11 cellular contexts compared by ENCODE assay signal in the genomic region with DNA sequence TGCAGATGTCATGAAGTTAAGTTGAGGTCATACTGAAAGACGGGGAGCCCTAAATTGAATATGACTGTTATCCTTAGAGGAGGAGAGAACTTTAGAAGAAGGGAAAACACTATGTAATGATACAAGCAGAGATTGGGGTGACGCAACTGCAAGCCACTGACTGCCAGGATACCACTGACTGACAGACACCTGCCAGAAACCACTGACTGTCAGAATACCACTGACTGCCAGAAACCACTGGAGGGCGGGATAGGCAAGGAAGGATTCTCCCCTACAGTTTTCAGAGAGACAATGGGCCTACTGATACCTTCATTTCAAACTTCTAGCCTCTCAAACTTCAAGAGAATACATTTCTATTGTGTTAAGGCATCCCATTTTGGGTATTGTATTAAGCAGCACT.
DNase-seq lines count a peak whose midpoint lies in the region; ATAC-seq and TF ChIP-seq lines count a peak whose summit lies in the region.
"Had no signal": no experiment of that assay in that cellular context is flagged by ENCODE, and none has a peak within 500 bp of the region (broad histone marks: within the 10 kb centered on the region; RNA-seq: fewer than 3 reads in every experiment).

No MANE protein-coding gene starts in this region.

- no peak overlapping the region for H3K4me3 Mint-ChIP-seq in brain

- no peak overlapping the region for H3K18ac ChIP-seq in neuronal stem cell (ENCODE audit: low read length)

- H3K4me2 ChIP-seq in neuronal stem cell (ENCODE audit: insufficient read depth, low read length, poor library complexity, severe bottlenecking): no peak overlapping the region

- H3K36me3 Mint-ChIP-seq in brain: no peaks in the 10 kb centered on the region

- H4K8ac ChIP-seq in neuronal stem cell (ENCODE audit: low read depth, low read length): no peak overlapping the region

- ATAC-seq in HG02981 (IDR thresholded peaks at IDR 0.05; ENCODE audit: unreplicated experiment) (no peak), HG03135 (IDR thresholded peaks at IDR 0.05; ENCODE audit: unreplicated experiment) (no peak)

- H3K27ac Mint-ChIP-seq in brain: no peak overlapping the region

- no peak overlapping the region for H2BK120ac ChIP-seq in neuronal stem cell (ENCODE audit: low read depth, low read length)

- H3K4ac ChIP-seq in neuronal stem cell (ENCODE audit: low read length): no peak overlapping the region

- whole genome bisulfite sequencing in neuronal stem cell (ENCODE audit: extremely low coverage in 2 of 2, insufficient read length in 2 of 2, insufficient replicate concordance in 1 of 2), 2 donors: no CpG with 5 or more reads among the region's 3 CpGs

- H3K4me1 ChIP-seq in neuronal stem cell (ENCODE audit: control insufficient read depth in 2 of 2, insufficient read depth in 1 of 2, low read depth in 1 of 2, low read length in 2 of 2): no peaks in the 10 kb centered on the region
- H3K4me1 ChIP-seq: Peyer's patch had no signal

- no peak overlapping the region for H2BK12ac ChIP-seq in neuronal stem cell (ENCODE audit: low read length)

- no peaks in the 10 kb centered on the region for H3K4me1 Mint-ChIP-seq in brain

- TF ChIP-seq CTCF in GM12873 (IDR thresholded peaks at IDR 0.05; ENCODE audit: insufficient read depth, low read depth, low read length, missing control alignments): peak; percentile 16
- TF ChIP-seq CTCF in brain (conservative IDR thresholded peaks at IDR 0.05): peak; percentile 29 to 54

- peaks cover 13% of the 10 kb centered on the region for H3K27me3 Mint-ChIP-seq in brain

- H3K14ac ChIP-seq in neuronal stem cell (ENCODE audit: low read length): no peak overlapping the region

- peak overlapping the region; percentile 1 for H2AFZ ChIP-seq in neuronal stem cell (ENCODE audit: low read length)

- H2AK5ac ChIP-seq in neuronal stem cell (ENCODE audit: low read depth, low read length): no peak overlapping the region

- H3K27me3 ChIP-seq in MG63: no peaks in the 10 kb centered on the region
- no peaks in the 10 kb centered on the region for H3K27me3 ChIP-seq in neuronal stem cell (ENCODE audit: control insufficient read depth in 3 of 3, insufficient read depth in 3 of 3, low read depth in 1 of 3, low read length in 3 of 3)
- H3K27me3 ChIP-seq: Peyer's patch had no signal

- H3K4me3 ChIP-seq in MG63 (no peak overlapping the region), neuronal stem cell (ENCODE audit: low read length in 2 of 2) (no peak overlapping the region)
- H3K4me3 ChIP-seq: Peyer's patch had no signal

- H3K36me3 ChIP-seq in MG63: no peaks in the 10 kb centered on the region
- no peaks in the 10 kb centered on the region for H3K36me3 ChIP-seq in neuronal stem cell (replicated peaks in 1 of 2; ENCODE audit: control insufficient read depth in 2 of 2, insufficient read depth in 2 of 2, low read length in 2 of 2)
- H3K36me3 ChIP-seq: Peyer's patch had no signal

- no peaks in the 10 kb centered on the region for H3K9me3 Mint-ChIP-seq in brain

- H2BK5ac ChIP-seq in neuronal stem cell (ENCODE audit: low read length): no peak overlapping the region

- no peak overlapping the region for H4K91ac ChIP-seq in neuronal stem cell (ENCODE audit: low read depth, low read length, poor library complexity)

- DNase-seq in MG63 (peak; percentile 64), neuronal stem cell (ENCODE audit: low spot score) (peak; percentile 12), substantia nigra (lab: John Stamatoyannopoulos, UW) (no peak)
- DNase-seq in activated CD4-positive, CD25-positive, alpha-beta regulatory T cell (lab: John Stamatoyannopoulos, UW): no peak
- DNase-seq: hippocampal formation, Peyer's patch, posterior cingulate gyrus had no signal

- H2BK15ac ChIP-seq in neuronal stem cell (ENCODE audit: low read length): no peak overlapping the region

- no peak overlapping the region for H3K27ac ChIP-seq in neuronal stem cell (replicated peaks; ENCODE audit: low read length)
- no peak overlapping the region for H3K27ac ChIP-seq in substantia nigra (ENCODE audit: low read depth, low read length, poor library complexity, severe bottlenecking)
- H3K27ac ChIP-seq: Peyer's patch had no signal

- H3K23ac ChIP-seq in neuronal stem cell (ENCODE audit: low read depth, low read length, poor library complexity): no peak overlapping the region

- no peak overlapping the region for H3K9ac ChIP-seq in neuronal stem cell (ENCODE audit: low read depth, low read length, poor library complexity)

- H3K79me1 ChIP-seq in neuronal stem cell (ENCODE audit: low read depth, low read length): no peaks in the 10 kb centered on the region

- H3K9me3 ChIP-seq in MG63 (no peaks in the 10 kb centered on the region), neuronal stem cell (replicated peaks in 1 of 2; ENCODE audit: control insufficient read depth in 2 of 2, insufficient read depth in 1 of 2, low read depth in 1 of 2, low read length in 2 of 2) (no peaks in the 10 kb centered on the region)
- H3K9me3 ChIP-seq: Peyer's patch had no signal

Comparison
In these comparisons a context has a peak if more than half of its experiments do, and no peak if none do; other contexts are left out.
1. DNase-seq: peak in MG63 (single experiment) and neuronal stem cell (single experiment); none in substantia nigra (0 of 49) and activated CD4-positive, CD25-positive, alpha-beta regulatory T cell (0 of 4).